In the genomic region with DNA sequence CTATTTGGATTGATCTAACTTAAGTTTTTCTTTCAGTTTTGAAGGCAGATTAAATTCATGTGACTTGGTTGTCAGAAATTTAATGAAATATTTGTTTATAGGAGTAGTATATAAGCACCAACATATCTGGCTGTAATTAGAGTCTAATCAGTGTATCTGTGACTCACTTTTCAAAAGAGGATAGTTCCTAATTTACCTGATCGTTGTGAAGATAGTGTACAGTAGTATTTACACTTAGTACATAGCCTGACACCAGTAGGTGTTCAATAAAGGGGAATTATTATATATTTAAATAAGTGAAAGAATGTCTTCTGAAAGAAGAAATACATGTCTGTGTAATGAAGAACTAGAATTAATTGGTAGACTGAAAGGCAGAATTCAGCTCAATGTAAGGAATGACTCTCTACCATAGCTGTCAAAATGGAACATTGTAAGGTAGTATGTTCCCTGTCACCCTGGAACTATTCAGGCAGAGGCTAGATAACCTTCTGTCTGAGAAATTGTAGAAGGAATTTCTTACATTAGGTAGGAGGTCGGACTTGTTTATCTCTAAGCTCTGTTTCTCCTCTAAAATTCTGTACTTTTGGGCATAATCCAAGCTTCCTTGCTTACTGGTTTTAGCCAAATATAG, we compare ENCODE assay signal across 13 cellular contexts. TPM values are rescaled to one million over a fixed set of nuclear protein-coding genes. Genes with fewer than 3 reads are reported as not detected.
DNase-seq lines count a peak whose midpoint lies in the region; ATAC-seq and TF ChIP-seq lines count a peak whose summit lies in the region.
"Had no signal": no experiment of that assay in that cellular context is flagged by ENCODE, and none has a peak within 500 bp of the region (broad histone marks: within the 10 kb centered on the region; RNA-seq: fewer than 3 reads in every experiment).

No MANE protein-coding gene starts in this region.

- H3K27me3 ChIP-seq in BLaER1 (no peaks in the 10 kb centered on the region), DOHH2 (ENCODE audit: control insufficient read depth, low read length) (no peaks in the 10 kb centered on the region)

- intact Hi-C loops in activated T-helper 2 cell treated with anti-CD3 and anti-CD28 coated beads, Interferon-gamma antibody, Interleukin-2, Interleukin-4, amounts not matched to agents 10 μg/mL and 5 μg/mL and 100 μg/mL, durations not matched to agents 14 hours and 24 hours and 36 hours (cut with micrococcal nuclease), result no loop called here

- H3K79me2 ChIP-seq in DOHH2 (ENCODE audit: control insufficient read depth, low read length), result peaks cover 100% of the 10 kb centered on the region

- H3K4me1 ChIP-seq in BLaER1, result peaks cover 33% of the 10 kb centered on the region
- H3K4me1 ChIP-seq in DOHH2 (ENCODE audit: control insufficient read depth, low read length), result peaks cover 98% of the 10 kb centered on the region

- no peaks in the 10 kb centered on the region for H3K9me3 Mint-ChIP-seq in activated T-helper 2 cell treated with anti-CD3 and anti-CD28 coated beads, Interferon-gamma antibody, Interleukin-2, Interleukin-4, amounts not matched to agents 10 μg/mL and 5 μg/mL and 100 μg/mL, durations not matched to agents 14 hours and 24 hours and 36 hours
- H3K9me3 Mint-ChIP-seq in naive thymus-derived CD8-positive, alpha-beta T cell, result no peaks in the 10 kb centered on the region

- peaks cover 9% of the 10 kb centered on the region for H3F3A ChIP-seq in DOHH2 (ENCODE audit: control insufficient read depth, insufficient read depth)

- H3K4me2 ChIP-seq in BLaER1 (peak overlapping the region; percentile 11), DOHH2 (ENCODE audit: low read length) (peak overlapping the region; percentile 53)

- H3K4me1 Mint-ChIP-seq in activated T-helper 2 cell treated with anti-CD3 and anti-CD28 coated beads, Interferon-gamma antibody, Interleukin-2, Interleukin-4, amounts not matched to agents 10 μg/mL and 5 μg/mL and 100 μg/mL, durations not matched to agents 14 hours and 24 hours and 36 hours (ENCODE audit: low read depth), result peaks cover 51% of the 10 kb centered on the region
- peaks cover 51 to 93% (median 85%) of the 10 kb centered on the region in 4 donors for H3K4me1 Mint-ChIP-seq in naive thymus-derived CD8-positive, alpha-beta T cell

- H3K36me3 ChIP-seq in BLaER1 (no peaks in the 10 kb centered on the region), DOHH2 (ENCODE audit: control insufficient read depth, low read length) (peaks cover 58% of the 10 kb centered on the region)
- H3K36me3 ChIP-seq: HAP-1 had no signal

- DNase-seq in activated T-helper 2 cell treated with anti-CD3 and anti-CD28 coated beads, Interferon-gamma antibody, Interleukin-2, Interleukin-4, amounts not matched to agents 10 μg/mL and 5 μg/mL and 100 μg/mL, durations not matched to agents 14 hours and 24 hours and 36 hours (ENCODE audit: low spot score), result no peak
- DNase-seq in naive thymus-derived CD8-positive, alpha-beta T cell, result no peak
- DNase-seq in NCI-H446 (lab: John Stamatoyannopoulos, UW), result no peak
- DNase-seq in NCI-H1105 (lab: John Stamatoyannopoulos, UW), result no peak
- DNase-seq: kidney; NCI-H2029; SHP77 treated with DMSO at 0.1 percent for 48 hours; stimulated activated CD4-positive, alpha-beta T cell treated with anti-CD3 and anti-CD28 coated beads, Interleukin-4, amount 100 ng/mL, for 1 hour had no signal

- no peaks in the 10 kb centered on the region for H3K27me3 Mint-ChIP-seq in activated T-helper 2 cell treated with anti-CD3 and anti-CD28 coated beads, Interferon-gamma antibody, Interleukin-2, Interleukin-4, amounts not matched to agents 10 μg/mL and 5 μg/mL and 100 μg/mL, durations not matched to agents 14 hours and 24 hours and 36 hours (ENCODE audit: low read depth)
- no peaks in the 10 kb centered on the region for H3K27me3 Mint-ChIP-seq in naive thymus-derived CD8-positive, alpha-beta T cell

- no peak for TF ChIP-seq CTCF in DOHH2 (IDR thresholded peaks at IDR 0.05; ENCODE audit: low read depth, low read length, poor library complexity, severe bottlenecking)

- peak in 1 of 2 donors; percentile 2 for ATAC-seq in naive thymus-derived CD8-positive, alpha-beta T cell
- no peak for ATAC-seq in HG03097 (IDR thresholded peaks at IDR 0.05; ENCODE audit: low FRiP score, unreplicated experiment)
- no peak for ATAC-seq in GM19035 (IDR thresholded peaks at IDR 0.05; ENCODE audit: unreplicated experiment)

- peak overlapping the region; percentile 6 for H3K27ac Mint-ChIP-seq in activated T-helper 2 cell treated with anti-CD3 and anti-CD28 coated beads, Interferon-gamma antibody, Interleukin-2, Interleukin-4, amounts not matched to agents 10 μg/mL and 5 μg/mL and 100 μg/mL, durations not matched to agents 14 hours and 24 hours and 36 hours
- H3K27ac Mint-ChIP-seq in naive thymus-derived CD8-positive, alpha-beta T cell, result peak overlapping the region; percentile 56 to 92 (median 88)

- H3K9ac ChIP-seq in BLaER1, result no peak overlapping the region

- POLR2A ChIA-PET in naive thymus-derived CD8-positive, alpha-beta T cell (lab: Charles Lee), result interaction anchor here (0.5 to 3.2 kb wide), 9 partner anchors 9 to 99 kb away, joined by 3 to 25 read pairs (median 4); a partner anchor contains a TSS

- no peak overlapping the region for H3K4me3 ChIP-seq in BLaER1
- H3K4me3 ChIP-seq in DOHH2 (ENCODE audit: low read length), result peak overlapping the region; percentile 18
- H3K4me3 ChIP-seq: HAP-1 had no signal

- peaks cover 89% of the 10 kb centered on the region for H4K20me1 ChIP-seq in BLaER1
- no peaks in the 10 kb centered on the region for H4K20me1 ChIP-seq in DOHH2 (ENCODE audit: control insufficient read depth, insufficient read depth, low read depth, low read length)

- peak overlapping the region; percentile 24 for H3K4me3 Mint-ChIP-seq in activated T-helper 2 cell treated with anti-CD3 and anti-CD28 coated beads, Interferon-gamma antibody, Interleukin-2, Interleukin-4, amounts not matched to agents 10 μg/mL and 5 μg/mL and 100 μg/mL, durations not matched to agents 14 hours and 24 hours and 36 hours (ENCODE audit: low read depth)
- peak overlapping the region; percentile 61 to 82 (median 75) for H3K4me3 Mint-ChIP-seq in naive thymus-derived CD8-positive, alpha-beta T cell

- H3K9me3 ChIP-seq in BLaER1, result no peaks in the 10 kb centered on the region
- H3K9me3 ChIP-seq in DOHH2 (ENCODE audit: control insufficient read depth, insufficient read depth, low read length), result no peaks in the 10 kb centered on the region
- H3K9me3 ChIP-seq: HAP-1 had no signal

- H3K9me2 ChIP-seq in DOHH2 (replicated peaks; ENCODE audit: control insufficient read depth, low read length), result no peaks in the 10 kb centered on the region

- peaks cover 26% of the 10 kb centered on the region for H3K36me3 Mint-ChIP-seq in activated T-helper 2 cell treated with anti-CD3 and anti-CD28 coated beads, Interferon-gamma antibody, Interleukin-2, Interleukin-4, amounts not matched to agents 10 μg/mL and 5 μg/mL and 100 μg/mL, durations not matched to agents 14 hours and 24 hours and 36 hours (ENCODE audit: low read depth)
- H3K36me3 Mint-ChIP-seq in naive thymus-derived CD8-positive, alpha-beta T cell, result peaks cover 0 to 9% (median 3%) of the 10 kb centered on the region in 3 donors

- H3K27ac ChIP-seq in BLaER1 (no peak overlapping the region), DOHH2 (ENCODE audit: low read depth, low read length) (peak overlapping the region; percentile 56)

RNA-seq across cellular contexts. Expression of a gene that starts 8.6 kb away (rescaled TPM):
- total RNA-seq in activated T-helper 2 cell treated with anti-CD3 and anti-CD28 coated beads, Interferon-gamma antibody, Interleukin-2, Interleukin-4, amounts not matched to agents 10 μg/mL and 5 μg/mL and 100 μg/mL, durations not matched to agents 14 hours and 24 hours and 36 hours, result 30.6 and 30.8 TPM in 2 replicates
- total RNA-seq in naive thymus-derived CD8-positive, alpha-beta T cell, result 10 to 100 TPM; 43.6 to 45.3 TPM
- polyA plus RNA-seq in naive thymus-derived CD8-positive, alpha-beta T cell, result 10 to 100 TPM; 19.2 to 23.6 (median 22.3) TPM
